ENCODE assay signal across 8 cellular contexts in the genomic region with DNA sequence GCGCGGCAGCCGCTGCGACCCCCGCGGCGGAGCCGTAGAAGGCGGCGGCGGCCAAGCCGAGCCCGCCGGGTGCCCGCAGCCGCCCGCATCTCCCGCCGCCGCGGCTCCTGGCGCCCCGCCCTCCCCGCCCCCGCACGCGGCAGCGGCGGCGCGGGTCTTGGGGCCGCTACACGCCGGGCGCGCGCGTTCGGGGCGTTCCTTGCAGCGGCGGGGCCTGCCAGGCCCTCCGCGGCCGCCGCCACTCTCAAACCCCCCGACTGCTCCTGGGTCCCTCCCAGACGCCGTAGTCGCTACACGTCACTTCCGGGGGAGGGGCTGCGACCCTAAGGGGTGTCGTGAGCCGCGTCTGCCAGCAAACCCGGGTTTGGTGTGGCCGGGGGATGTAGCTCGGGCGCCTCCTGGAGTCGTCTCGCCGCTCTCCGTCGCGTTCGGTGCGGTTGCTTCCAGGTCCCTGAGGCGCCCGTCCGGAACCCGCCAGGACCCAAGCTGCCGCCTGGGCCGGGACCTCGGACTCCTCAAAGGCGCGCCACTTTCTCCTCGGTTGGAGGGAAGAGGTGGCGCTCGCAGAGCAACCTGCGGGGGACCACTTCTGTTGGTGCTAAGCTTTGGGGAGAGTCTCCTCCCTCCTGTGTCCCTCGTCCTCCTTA. TPM values are rescaled to one million over a fixed set of nuclear protein-coding genes. Genes with fewer than 3 reads are reported as not detected.
DNase-seq lines count a peak whose midpoint lies in the region; ATAC-seq and TF ChIP-seq lines count a peak whose summit lies in the region.

A gene with protein sequence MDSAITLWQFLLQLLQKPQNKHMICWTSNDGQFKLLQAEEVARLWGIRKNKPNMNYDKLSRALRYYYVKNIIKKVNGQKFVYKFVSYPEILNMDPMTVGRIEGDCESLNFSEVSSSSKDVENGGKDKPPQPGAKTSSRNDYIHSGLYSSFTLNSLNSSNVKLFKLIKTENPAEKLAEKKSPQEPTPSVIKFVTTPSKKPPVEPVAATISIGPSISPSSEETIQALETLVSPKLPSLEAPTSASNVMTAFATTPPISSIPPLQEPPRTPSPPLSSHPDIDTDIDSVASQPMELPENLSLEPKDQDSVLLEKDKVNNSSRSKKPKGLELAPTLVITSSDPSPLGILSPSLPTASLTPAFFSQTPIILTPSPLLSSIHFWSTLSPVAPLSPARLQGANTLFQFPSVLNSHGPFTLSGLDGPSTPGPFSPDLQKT (minus strand): TSS at position 285 of the 647 bp plus-strand sequence. CDS start 8,129 bp downstream, outside the sequence.

- H3K9me3 Mint-ChIP-seq in GM23338 (no peaks in the 10 kb centered on the region), natural killer cell (no peaks in the 10 kb centered on the region)
- H3K9me3 Mint-ChIP-seq in activated T-helper 17 cell treated with anti-CD3 and anti-CD28 coated beads, Interleukin-2, amount 50 U/mL, for 72 hours: no peaks in the 10 kb centered on the region

- H4K20me1 ChIP-seq in GM23338 (replicated peaks; ENCODE audit: insufficient read depth): peaks cover 19% of the 10 kb centered on the region

- no peaks in the 10 kb centered on the region for H3K27me3 ChIP-seq in GM23338 (ENCODE audit: insufficient read depth)

- peak within 1 kb of the TSS; percentile 93 for H3K27ac ChIP-seq in GM23338 (ENCODE audit: low read depth)

- peak; percentile 37 to 72 for TF ChIP-seq CTCF in GM23338 (conservative IDR thresholded peaks at IDR 0.05; ENCODE audit: low read depth in 2 of 2)
- peak; percentile 83 for TF ChIP-seq CTCF in LNCAP (IDR thresholded peaks at IDR 0.05)
- TF ChIP-seq CTCF in fibroblast of mammary gland (conservative IDR thresholded peaks at IDR 0.05; ENCODE audit: control insufficient read depth, insufficient read depth, low read depth, low read length): peak; percentile 50
- peak; percentile 75 for TF ChIP-seq CTCF in natural killer cell (IDR thresholded peaks at IDR 0.05)

- peak within 1 kb of the TSS; percentile 94 for H3K4me3 Mint-ChIP-seq in GM23338
- H3K4me3 Mint-ChIP-seq in activated T-helper 17 cell treated with anti-CD3 and anti-CD28 coated beads, Interleukin-2, amount 50 U/mL, for 72 hours: peak within 1 kb of the TSS; percentile 87
- peak within 1 kb of the TSS; percentile 97 for H3K4me3 Mint-ChIP-seq in natural killer cell

- H3K4me3 ChIP-seq in GM23338 (peak within 1 kb of the TSS; percentile 64), fibroblast of mammary gland (ENCODE audit: control insufficient read depth, low read depth, low read length) (peak within 1 kb of the TSS; percentile 86)

- H3K4me1 Mint-ChIP-seq in GM23338 (peaks cover 14% of the 10 kb centered on the region; the same call in 2 of the 3 replicates), natural killer cell (peaks cover 31 to 37% of the 10 kb centered on the region in 2 donors)
- peaks cover 6% of the 10 kb centered on the region for H3K4me1 Mint-ChIP-seq in activated T-helper 17 cell treated with anti-CD3 and anti-CD28 coated beads, Interleukin-2, amount 50 U/mL, for 72 hours

- H3K36me3 ChIP-seq in GM23338 (ENCODE audit: insufficient read depth): no peaks in the 10 kb centered on the region

- H3K4me2 ChIP-seq in GM23338: peak within 1 kb of the TSS; percentile 87

- ATAC-seq in GM23338 (peak; percentile 89), natural killer cell (peak; percentile 83 to 93 (median 84))
- ATAC-seq in activated T-helper 17 cell treated with anti-CD3 and anti-CD28 coated beads, Interleukin-2, amount 50 U/mL, for 72 hours (replicated peaks): peak; percentile 87

- peaks cover 10% of the 10 kb centered on the region; the same call in 1 of the 2 replicates for H3F3A ChIP-seq in GM23338 (replicated peaks; ENCODE audit: low read depth)

- DNase-seq in EH (ENCODE audit: low read depth) (peak; percentile 98), GM23338 (ENCODE audit: low spot score) (peak; percentile 99), RPMI8226 (peak; percentile 100), fibroblast of mammary gland (ENCODE audit: low read depth) (peak; percentile 97), natural killer cell (peak; percentile 99)
- peak; percentile 99 for DNase-seq in stimulated activated naive CD4-positive, alpha-beta T cell treated with Interleukin-2 at 50 U/mL for 16 hours (lab: John Stamatoyannopoulos, UW)

- peaks cover 7% of the 10 kb centered on the region for H3K27me3 Mint-ChIP-seq in GM23338 (ENCODE audit: insufficient read depth, low read depth, poor library complexity)
- H3K27me3 Mint-ChIP-seq in activated T-helper 17 cell treated with anti-CD3 and anti-CD28 coated beads, Interleukin-2, amount 50 U/mL, for 72 hours: no peaks in the 10 kb centered on the region
- H3K27me3 Mint-ChIP-seq in natural killer cell (ENCODE audit: low read depth in 2 of 2): peaks cover 0 to 5% of the 10 kb centered on the region in 2 donors

- peaks cover 2% of the 10 kb centered on the region; the same call in 2 of the 3 replicates for H3K36me3 Mint-ChIP-seq in GM23338 (ENCODE audit: low read depth)
- H3K36me3 Mint-ChIP-seq in activated T-helper 17 cell treated with anti-CD3 and anti-CD28 coated beads, Interleukin-2, amount 50 U/mL, for 72 hours (ENCODE audit: low read depth): peaks cover 32% of the 10 kb centered on the region
- no peaks in the 10 kb centered on the region for H3K36me3 Mint-ChIP-seq in natural killer cell

- intact Hi-C loops in natural killer cell (cut with micrococcal nuclease): loop anchor here (1.0 to 5.0 kb wide), 4 partner anchors 40 to 345 kb away; no protein-coding TSS in a partner anchor

- H3K79me2 ChIP-seq in GM23338 (replicated peaks; ENCODE audit: insufficient read depth): peaks cover 40% of the 10 kb centered on the region

- no peaks in the 10 kb centered on the region for H3K9me2 ChIP-seq in GM23338 (ENCODE audit: insufficient read depth)

- H2AFZ ChIP-seq in GM23338: peak within 1 kb of the TSS; percentile 84

- H3K27ac Mint-ChIP-seq in GM23338: peak within 1 kb of the TSS; percentile 99
- peak within 1 kb of the TSS; percentile 94 for H3K27ac Mint-ChIP-seq in activated T-helper 17 cell treated with anti-CD3 and anti-CD28 coated beads, Interleukin-2, amount 50 U/mL, for 72 hours
- H3K27ac Mint-ChIP-seq in natural killer cell: peak within 1 kb of the TSS; percentile 97 to 99

- H3K4me1 ChIP-seq in GM23338 (ENCODE audit: insufficient read depth): peaks cover 8% of the 10 kb centered on the region

TF ChIP-seq in GM23338, 12 proteins besides CTCF, POLR2A, EP300 and RAD21 (continues in another document):
- TF ChIP-seq EZH2phosphoT487 (IDR thresholded peaks at IDR 0.05; ENCODE audit: unreplicated experiment) (no peak), NANOG (IDR thresholded peaks at IDR 0.05; ENCODE audit: borderline replicate concordance) (no peak), EZH2 (IDR thresholded peaks at IDR 0.05; ENCODE audit: low read depth, unreplicated experiment) (no peak), STAT1 (IDR thresholded peaks at IDR 0.05; ENCODE audit: unreplicated experiment) (no peak), POLR2AphosphoS5 (IDR thresholded peaks at IDR 0.05; ENCODE audit: low read depth) (peak; percentile 95)
- TF ChIP-seq, protein P1, sequence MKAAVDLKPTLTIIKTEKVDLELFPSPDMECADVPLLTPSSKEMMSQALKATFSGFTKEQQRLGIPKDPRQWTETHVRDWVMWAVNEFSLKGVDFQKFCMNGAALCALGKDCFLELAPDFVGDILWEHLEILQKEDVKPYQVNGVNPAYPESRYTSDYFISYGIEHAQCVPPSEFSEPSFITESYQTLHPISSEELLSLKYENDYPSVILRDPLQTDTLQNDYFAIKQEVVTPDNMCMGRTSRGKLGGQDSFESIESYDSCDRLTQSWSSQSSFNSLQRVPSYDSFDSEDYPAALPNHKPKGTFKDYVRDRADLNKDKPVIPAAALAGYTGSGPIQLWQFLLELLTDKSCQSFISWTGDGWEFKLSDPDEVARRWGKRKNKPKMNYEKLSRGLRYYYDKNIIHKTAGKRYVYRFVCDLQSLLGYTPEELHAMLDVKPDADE (IDR thresholded peaks at IDR 0.05): peak; percentile 40; the same call in 1 of the 2 replicates

RNA-seq across cellular contexts. Expression of the gene that starts here (rescaled TPM):
- 19.1 and 19.7 TPM in 2 replicates for total RNA-seq in GM23338 (2014; rRNA removed; shearing (Covaris generic))
- polyA plus RNA-seq in GM23338 (2016; fragmentation: Nextera tagmentation; extraction: Ambion mirVana): 5.1 and 5.2 TPM in 2 replicates
- 10 to 100 TPM; 72.9 to 76.4 TPM for total RNA-seq in activated T-helper 17 cell treated with anti-CD3 and anti-CD28 coated beads, Interleukin-2, amount 50 U/mL, for 72 hours
- 100 to 1,000 TPM; 107 to 155 (median 139) TPM for total RNA-seq in natural killer cell

Comparison
In these comparisons a context has a peak if more than half of its experiments do, and no peak if none do; other contexts are left out.
1. Peak in every context shown above with its lines: DNase-seq, ATAC-seq, H3K4me3 ChIP-seq and H3K27ac ChIP-seq.